ENCODE assay signal across 15 cellular contexts in genomic region chr19:31326329-31327028, GRCh38. TPM values are rescaled to one million over a fixed set of nuclear protein-coding genes. Genes with fewer than 3 reads are reported as not detected.
DNase-seq lines count a peak whose midpoint lies in the region; ATAC-seq and TF ChIP-seq lines count a peak whose summit lies in the region.
"Had no signal": no experiment of that assay in that cellular context is flagged by ENCODE, and none has a peak within 500 bp of the region (broad histone marks: within the 10 kb centered on the region; RNA-seq: fewer than 3 reads in every experiment).

No MANE protein-coding gene starts in this region.

- peak; percentile 26 for ATAC-seq in sciatic nerve
- ATAC-seq in HG03571 (IDR thresholded peaks at IDR 0.05; ENCODE audit: unreplicated experiment), result no peak

- H3K4me3 ChIP-seq in SK-N-MC, result no peak overlapping the region
- H3K4me3 ChIP-seq in fibroblast of villous mesenchyme (ENCODE audit: low read depth, low read length), result no peak overlapping the region
- H3K4me3 ChIP-seq: GM23248, Peyer's patch had no signal

- intact Hi-C loops in sciatic nerve (cut with DNase I), result loop anchor here (5.0 kb wide), 1 partner anchor 1004 kb away; no protein-coding TSS in a partner anchor

- DNase-seq in AG08396 (ENCODE audit: low spot score) (peak; percentile 49), SK-N-MC (ENCODE audit: low read depth, low spot score) (no peak), fibroblast of villous mesenchyme (ENCODE audit: low read depth) (peak; percentile 56), sciatic nerve (ENCODE audit: low spot score) (no peak), A172 (ENCODE audit: low spot score) (no peak), SIG-M5 (lab: John Stamatoyannopoulos, UW) (no peak)
- DNase-seq: BE2C; CD8-positive, alpha-beta memory T cell; GM23248; NCI-H1436; NCI-H2029 treated with DMSO at 0.1 percent for 48 hours; NCI-H510A; Peyer's patch; Right ventricle myocardium superior had no signal

- no peak for TF ChIP-seq CTCF in fibroblast of villous mesenchyme (IDR thresholded peaks at IDR 0.05; ENCODE audit: insufficient read depth, low read depth, low read length)

- H3K9me3 ChIP-seq in SK-N-MC (ENCODE audit: low read depth, low read length), result no peaks in the 10 kb centered on the region
- H3K9me3 ChIP-seq: BE2C, Peyer's patch had no signal

- peaks cover 77% of the 10 kb centered on the region for H3K36me3 ChIP-seq in SK-N-MC (ENCODE audit: insufficient read depth, low read length)
- H3K36me3 ChIP-seq: BE2C, Peyer's patch had no signal

- H3K27ac ChIP-seq in SK-N-MC, result peak overlapping the region; percentile 32; the same call in 1 of the 2 replicates
- H3K27ac ChIP-seq: GM23248, Peyer's patch had no signal

- H3K9ac ChIP-seq in SK-N-MC (ENCODE audit: insufficient read length), result no peak overlapping the region
- H3K9ac ChIP-seq: GM23248 had no signal

RNA-seq across cellular contexts. Expression of gene TSHZ3, which starts 22.8 kb away (rescaled TPM):
- 10.8 and 13.2 TPM in 2 replicates for total RNA-seq in fibroblast of villous mesenchyme
- 32.8 TPM for total RNA-seq in sciatic nerve
- 4.7 and 5.6 TPM in 2 replicates for total RNA-seq in A172 (2014; rRNA removed; shearing (Covaris generic))

Comparison
In these comparisons a context has a peak if more than half of its experiments do, and no peak if none do; other contexts are left out.
1. DNase-seq: peak in AG08396 (single experiment) and fibroblast of villous mesenchyme (single experiment); none in SK-N-MC (single experiment), sciatic nerve (single experiment), A172 (single experiment) and SIG-M5 (single experiment).